13 cellular contexts compared by ENCODE assay signal in the genomic region with DNA sequence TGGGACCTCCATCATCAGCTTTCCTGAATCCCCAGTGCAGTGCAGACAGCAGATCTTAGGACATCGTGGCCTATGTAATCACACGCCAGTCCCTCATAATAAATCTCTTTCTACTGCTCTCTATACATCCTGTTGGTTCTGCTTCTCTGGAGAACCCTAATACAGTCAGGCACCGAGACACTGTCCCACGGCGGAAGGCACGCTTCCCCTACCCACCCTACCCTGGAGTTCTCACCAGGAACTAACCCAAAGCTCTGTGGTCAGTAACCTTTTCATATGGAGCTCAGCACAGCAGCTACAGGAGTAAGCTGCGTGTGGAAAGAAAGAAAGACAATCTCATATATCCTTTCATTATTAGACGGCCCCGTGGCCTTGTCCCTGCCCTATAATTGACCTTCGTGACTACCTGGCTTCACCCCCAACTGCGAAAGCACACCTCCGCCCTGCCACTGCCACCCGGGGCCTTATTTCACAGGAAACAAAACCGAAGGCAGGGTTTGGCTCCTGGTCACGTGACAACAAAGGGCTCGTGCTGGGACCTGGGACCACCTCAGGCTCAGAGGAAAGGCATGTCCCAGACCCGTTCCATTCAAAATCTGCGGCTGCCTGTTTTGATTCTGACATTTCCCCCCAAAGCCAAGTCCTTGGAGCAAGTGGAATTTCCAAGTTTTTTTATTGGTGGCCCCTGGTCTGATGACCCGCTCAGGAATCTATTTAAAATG.
"Had no signal": no experiment of that assay in that cellular context is flagged by ENCODE, and none has a peak within 500 bp of the region (broad histone marks: within the 10 kb centered on the region; RNA-seq: fewer than 3 reads in every experiment).

No MANE protein-coding gene starts in this region.

- H3K4me3 Mint-ChIP-seq: activated B cell treated with CpG ODN at 0.5 μM for 24 hours; activated CD4-positive, alpha-beta T cell treated with anti-CD3 and anti-CD28 coated beads, Interleukin-2, amount 10 ng/mL, durations not matched to agents 24 days and 14 days; dendritic cell treated with granulocyte-macrophage colony-stimulating factor and Interleukin-4, amounts not matched to agents 40 ng/mL and 50 ng/mL, for 4 days; memory B cell; nephron progenitor cell; T-helper 17 cell had no signal

- DNase-seq: activated B cell treated with CpG ODN at 0.5 μM for 24 hours; activated CD4-positive, alpha-beta T cell treated with anti-CD3 and anti-CD28 coated beads, Interleukin-2, amount 10 ng/mL, durations not matched to agents 24 days and 14 days; activated naive CD4-positive, alpha-beta T cell; body of pancreas; left ventricle myocardium inferior; stimulated activated CD4-positive, alpha-beta T cell treated with anti-CD3 and anti-CD28 coated beads, Interleukin-15, amount 100 ng/mL, for 24 hours; stimulated activated CD4-positive, alpha-beta T cell treated with anti-CD3 and anti-CD28 coated beads, Interleukin-4, amount 100 ng/mL, for 4 hours; T-helper 17 cell had no signal

- H3K36me3 Mint-ChIP-seq: memory B cell had no signal

- H3K36me3 ChIP-seq: left ventricle myocardium inferior, tibial nerve had no signal

- ATAC-seq: body of pancreas, T-helper 17 cell had no signal

- H3K4me1 Mint-ChIP-seq: memory B cell had no signal

- H3K9me3 ChIP-seq: body of pancreas, left ventricle myocardium inferior, tibial nerve had no signal

- H3K27ac Mint-ChIP-seq: activated B cell treated with CpG ODN at 0.5 μM for 24 hours; activated CD4-positive, alpha-beta T cell treated with anti-CD3 and anti-CD28 coated beads, Interleukin-2, amount 10 ng/mL, durations not matched to agents 24 days and 14 days; activated T-helper 1 cell treated with anti-CD3 and anti-CD28 coated beads, Interleukin-12 subunit alpha, Interleukin-12 subunit beta, Interleukin-2, Interleukin-4 antibody, amounts not matched to agents 30 ng/mL and 10 ng/mL and 1 ng/mL, durations not matched to agents 14 hours and 24 hours and 36 hours; dendritic cell treated with granulocyte-macrophage colony-stimulating factor and Interleukin-4, amounts not matched to agents 40 ng/mL and 50 ng/mL, for 4 days; memory B cell; nephron progenitor cell; T-helper 17 cell had no signal

- H3K4me1 ChIP-seq: body of pancreas had no signal

- H3K4me3 ChIP-seq: body of pancreas, tibial nerve had no signal

- H3K27ac ChIP-seq: body of pancreas, left ventricle myocardium inferior, tibial nerve had no signal

- H3K9me3 Mint-ChIP-seq: activated B cell treated with CpG ODN at 0.5 μM for 24 hours; activated CD4-positive, alpha-beta T cell treated with anti-CD3 and anti-CD28 coated beads, Interleukin-2, amount 10 ng/mL, durations not matched to agents 24 days and 14 days; activated T-helper 1 cell treated with anti-CD3 and anti-CD28 coated beads, Interleukin-12 subunit alpha, Interleukin-12 subunit beta, Interleukin-2, Interleukin-4 antibody, amounts not matched to agents 30 ng/mL and 10 ng/mL and 1 ng/mL, durations not matched to agents 14 hours and 24 hours and 36 hours; dendritic cell treated with granulocyte-macrophage colony-stimulating factor and Interleukin-4, amounts not matched to agents 40 ng/mL and 50 ng/mL, for 4 days; nephron progenitor cell had no signal
